15 cellular contexts compared by ENCODE assay signal in the genomic region with DNA sequence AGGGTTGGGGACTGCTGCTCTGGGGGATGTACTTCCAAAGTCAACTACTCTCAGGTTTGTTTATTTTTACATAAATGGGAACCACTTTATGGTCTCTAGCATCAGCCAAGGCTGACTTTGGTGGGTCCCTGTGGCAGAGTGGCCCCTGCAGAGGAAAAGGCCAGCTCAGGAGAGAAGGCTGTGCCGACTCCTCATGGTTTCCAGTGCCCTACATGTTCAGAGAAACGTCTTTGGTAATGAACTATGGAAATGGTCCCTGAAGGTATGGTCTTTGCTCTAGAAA. TPM values are rescaled to one million over a fixed set of nuclear protein-coding genes. Genes with fewer than 3 reads are reported as not detected.
A peak's percentile ranks its signal among the peaks of the same experiment; 100 is the strongest.
DNase-seq lines count a peak whose midpoint lies in the region; ATAC-seq and TF ChIP-seq lines count a peak whose summit lies in the region.
"Had no signal": no experiment of that assay in that cellular context is flagged by ENCODE, and none has a peak within 500 bp of the region (broad histone marks: within the 10 kb centered on the region; RNA-seq: fewer than 3 reads in every experiment).

No MANE protein-coding gene starts in this region.

- no peak overlapping the region for H3K4me3 Mint-ChIP-seq in brain

- no peak overlapping the region for H3K9ac ChIP-seq in Karpas-422 (ENCODE audit: low read length)

- peaks cover 20% of the 10 kb centered on the region for H3K36me3 Mint-ChIP-seq in brain

- ATAC-seq in GM21390 (IDR thresholded peaks at IDR 0.05; ENCODE audit: unreplicated experiment) = no peak
- ATAC-seq: left ventricle myocardium superior had no signal

- peaks cover 29% of the 10 kb centered on the region for H4K20me1 ChIP-seq in Karpas-422 (ENCODE audit: insufficient read depth, low read depth, low read length)

- H3K27ac ChIP-seq in cardiac muscle cell (peak overlapping the region; percentile 77), Karpas-422 (ENCODE audit: low read length) (peak overlapping the region; percentile 18; the same call in 1 of the 2 replicates)

- H3K27ac Mint-ChIP-seq in brain = peak overlapping the region in 3 of 5 experiments; percentile 13 to 91 (median 47)

- H3K4me1 ChIP-seq in cardiac muscle cell (ENCODE audit: low read depth) = peaks cover 9% of the 10 kb centered on the region
- H3K4me1 ChIP-seq in Karpas-422 (ENCODE audit: low read length) = peaks cover 23% of the 10 kb centered on the region
- H3K4me1 ChIP-seq: Caco-2 had no signal

- TF ChIP-seq CTCF in cardiac muscle cell (IDR thresholded peaks at IDR 0.05; ENCODE audit: low read depth, low read length) = no peak
- no peak for TF ChIP-seq CTCF in brain (conservative IDR thresholded peaks at IDR 0.05)

- H3K9me3 ChIP-seq in cardiac muscle cell (ENCODE audit: low read depth) = no peaks in the 10 kb centered on the region
- H3K9me3 ChIP-seq in Karpas-422 (ENCODE audit: low read length) = no peaks in the 10 kb centered on the region
- H3K9me3 ChIP-seq: Caco-2, mucosa of descending colon, spleen had no signal

- H3K4me3 ChIP-seq in cardiac muscle cell (no peak overlapping the region), Karpas-422 (ENCODE audit: low read length) (no peak overlapping the region)
- H3K4me3 ChIP-seq: mucosa of descending colon, spleen had no signal

- H3K79me2 ChIP-seq in Karpas-422 (ENCODE audit: low read length) = 0 out of 2 replicates have a peak, but pooled peaks cover 1% of the 10 kb centered on the region

- H3K27me3 ChIP-seq in cardiac muscle cell (no peaks in the 10 kb centered on the region), Karpas-422 (ENCODE audit: low read length) (no peaks in the 10 kb centered on the region)
- H3K27me3 ChIP-seq: spleen had no signal

- no peaks in the 10 kb centered on the region for H3K9me3 Mint-ChIP-seq in brain
- H3K9me3 Mint-ChIP-seq: central memory CD8-positive, alpha-beta T cell had no signal

- peaks cover 27% of the 10 kb centered on the region for H3K36me3 ChIP-seq in cardiac muscle cell
- peaks cover 10% of the 10 kb centered on the region for H3K36me3 ChIP-seq in Karpas-422 (ENCODE audit: insufficient read depth, low read length)

- no peaks in the 10 kb centered on the region for H3K27me3 Mint-ChIP-seq in brain
- H3K27me3 Mint-ChIP-seq: central memory CD8-positive, alpha-beta T cell had no signal

- DNase-seq in cardiac muscle cell (ENCODE audit: low read depth in 1 of 2, low spot score in 1 of 2) (no peak), cardiac septum (ENCODE audit: low spot score) (no peak), Karpas-422 (no peak), superior temporal gyrus (ENCODE audit: extremely low spot score) (no peak), NCI-H2081 (lab: John Stamatoyannopoulos, UW) (no peak)
- DNase-seq: amniotic stem cell, GOT3, left ventricle myocardium superior, NCI-H1417 treated with DMSO at 0.1 percent for 48 hours, spleen had no signal

- intact Hi-C loops in cardiac septum (cut with DNase I) = no loop called here

- H3K4me2 ChIP-seq in Karpas-422 (ENCODE audit: low read depth, low read length, poor library complexity, severe bottlenecking) = no peak overlapping the region

- H3K9me2 ChIP-seq in Karpas-422 (replicated peaks; ENCODE audit: insufficient read depth, low read length) = no peaks in the 10 kb centered on the region

- H2AFZ ChIP-seq in Karpas-422 (ENCODE audit: low read length) = no peak overlapping the region

- peaks cover 11% of the 10 kb centered on the region for H3K4me1 Mint-ChIP-seq in brain

RNA-seq across cellular contexts. Expression of a gene that starts 3.0 kb away (rescaled TPM):
- total RNA-seq in cardiac muscle cell (30.3 and 35.8 TPM in 2 replicates), cardiac septum (43.4 TPM)
- polyA plus RNA-seq in cardiac muscle cell (43.8 and 53.4 TPM in 2 replicates), brain (ENCODE audit: insufficient read depth, low read depth, low replicate concordance) (33.7 TPM)
- total RNA-seq in Karpas-422 (2014; rRNA removed; shearing (Covaris generic); ENCODE audit: low replicate concordance) = 8.9 and 11.5 TPM in 2 replicates

RNA-seq across cellular contexts. Expression of a gene that starts 11.5 kb away (rescaled TPM):
- total RNA-seq in cardiac muscle cell (55.7 and 71.9 TPM in 2 replicates), cardiac septum (24.0 TPM)
- polyA plus RNA-seq in cardiac muscle cell (76.5 and 77.7 TPM in 2 replicates), brain (ENCODE audit: insufficient read depth, low read depth, low replicate concordance) (31.3 TPM)
- 54.8 and 130 TPM in 2 replicates for total RNA-seq in Karpas-422 (2014; rRNA removed; shearing (Covaris generic); ENCODE audit: low replicate concordance)

RNA-seq across cellular contexts. Expression of a gene that starts 12.7 kb away (rescaled TPM):
- 252 and 373 TPM in 2 replicates for total RNA-seq in cardiac muscle cell
- 222 and 271 TPM in 2 replicates for polyA plus RNA-seq in cardiac muscle cell
- total RNA-seq in cardiac septum = 45.9 TPM
- total RNA-seq in Karpas-422 (2014; rRNA removed; shearing (Covaris generic); ENCODE audit: low replicate concordance) = 133 and 205 TPM in 2 replicates
- polyA plus RNA-seq in brain (ENCODE audit: insufficient read depth, low read depth, low replicate concordance) = 197 TPM

RNA-seq across cellular contexts. Expression of a gene that starts 22.3 kb away (rescaled TPM):
- total RNA-seq in cardiac muscle cell (not detected in 2 replicates), cardiac septum (0.67 TPM)
- polyA plus RNA-seq in cardiac muscle cell (not detected in 2 replicates), brain (ENCODE audit: insufficient read depth, low read depth, low replicate concordance) (1.6 TPM)
- not detected in 2 replicates for total RNA-seq in Karpas-422 (2014; rRNA removed; shearing (Covaris generic); ENCODE audit: low replicate concordance)
- total RNA-seq: Caco-2 had no signal

RNA-seq across cellular contexts. Expression of a gene that starts 48.5 kb away (rescaled TPM):
- total RNA-seq in cardiac muscle cell = 23.8 and 34.2 TPM in 2 replicates
- polyA plus RNA-seq in cardiac muscle cell = 8.1 and 15.1 TPM in 2 replicates
- 19.1 TPM for total RNA-seq in cardiac septum
- total RNA-seq in Karpas-422 (2014; rRNA removed; shearing (Covaris generic); ENCODE audit: low replicate concordance) = 16.4 and 26.6 TPM in 2 replicates
- polyA plus RNA-seq in brain (ENCODE audit: insufficient read depth, low read depth, low replicate concordance) = 18.9 TPM
